10 cellular contexts compared by ENCODE assay signal in genomic region chr7:155665957-155666287, GRCh38. TPM values are rescaled to one million over a fixed set of nuclear protein-coding genes. Genes with fewer than 3 reads are reported as not detected.
DNase-seq lines count a peak whose midpoint lies in the region; ATAC-seq and TF ChIP-seq lines count a peak whose summit lies in the region.
"Had no signal": no experiment of that assay in that cellular context is flagged by ENCODE, and none has a peak within 500 bp of the region (broad histone marks: within the 10 kb centered on the region; RNA-seq: fewer than 3 reads in every experiment).

No MANE protein-coding gene starts in this region.

- 63% methylated on average over 3 of the region's 3 CpGs for WGBS in suprapubic skin

- H3K4me1 Mint-ChIP-seq in CD4-positive, CD25-positive, alpha-beta regulatory T cell = peaks cover 60 to 89% (median 64%) of the 10 kb centered on the region in 4 donors

- ATAC-seq in CD4-positive, CD25-positive, alpha-beta regulatory T cell (ENCODE audit: low read depth in 2 of 2) = no peak

- no peak overlapping the region for H3K4me3 ChIP-seq in CD4-positive, CD25-positive, alpha-beta regulatory T cell (ENCODE audit: low read depth, low read length)
- H3K4me3 ChIP-seq in astrocyte of the spinal cord (ENCODE audit: low read depth, low read length) = no peak overlapping the region
- no peak overlapping the region for H3K4me3 ChIP-seq in suprapubic skin
- H3K4me3 ChIP-seq in colonic mucosa = no peak overlapping the region
- H3K4me3 ChIP-seq: adrenal gland had no signal

- in situ Hi-C loops in astrocyte of the spinal cord (cut with HindIII; ENCODE audit: low sequenced_read_pairs) = no loop called here

- no peak overlapping the region for H3K27ac ChIP-seq in CD4-positive, CD25-positive, alpha-beta regulatory T cell (ENCODE audit: insufficient read depth, low read length, poor library complexity, severe bottlenecking)
- H3K27ac ChIP-seq in suprapubic skin (no peak overlapping the region), colonic mucosa (no peak overlapping the region)

- no peak for DNase-seq in CD4-positive, CD25-positive, alpha-beta regulatory T cell
- peak; percentile 87 for DNase-seq in M059J (ENCODE audit: low read depth)
- peak; percentile 87 for DNase-seq in astrocyte of the spinal cord (ENCODE audit: low read depth, low spot score)
- DNase-seq in myocyte (ENCODE audit: low read depth) = peak; percentile 37
- no peak for DNase-seq in NCI-H187 (lab: John Stamatoyannopoulos, UW)
- DNase-seq in suprapubic skin (ENCODE audit: low spot score in 2 of 2) = no peak
- no peak for DNase-seq in activated naive CD4-positive, alpha-beta T cell treated with anti-CD3 and anti-CD28 coated beads, Interleukin-2, amount 50 U/mL, for 16 hours
- DNase-seq in colonic mucosa = no peak
- DNase-seq: adrenal gland, immature natural killer cell had no signal

- H3K27me3 Mint-ChIP-seq in CD4-positive, CD25-positive, alpha-beta regulatory T cell = no peaks in the 10 kb centered on the region

- H3K36me3 ChIP-seq in CD4-positive, CD25-positive, alpha-beta regulatory T cell (ENCODE audit: control insufficient read depth, insufficient read depth, low read length) = peaks cover 22% of the 10 kb centered on the region
- H3K36me3 ChIP-seq in suprapubic skin = no peaks in the 10 kb centered on the region
- no peaks in the 10 kb centered on the region for H3K36me3 ChIP-seq in colonic mucosa
- H3K36me3 ChIP-seq: adrenal gland had no signal

- H3K9me3 Mint-ChIP-seq in CD4-positive, CD25-positive, alpha-beta regulatory T cell = no peaks in the 10 kb centered on the region
- H3K9me3 Mint-ChIP-seq: immature natural killer cell had no signal

- TF ChIP-seq POLR2A in suprapubic skin (IDR thresholded peaks at IDR 0.05) = no peak

- no peak overlapping the region for H3K9ac ChIP-seq in colonic mucosa (ENCODE audit: low read depth in 2 of 2, low read length in 2 of 2)

- no peak overlapping the region for H3K4me3 Mint-ChIP-seq in CD4-positive, CD25-positive, alpha-beta regulatory T cell

- TF ChIP-seq CTCF in astrocyte of the spinal cord (IDR thresholded peaks at IDR 0.05; ENCODE audit: low read depth, low read length) (no peak), suprapubic skin (IDR thresholded peaks at IDR 0.05) (no peak), colonic mucosa (IDR thresholded peaks at IDR 0.05) (no peak)

- peaks cover 31% of the 10 kb centered on the region for H3K4me1 ChIP-seq in CD4-positive, CD25-positive, alpha-beta regulatory T cell (ENCODE audit: control insufficient read depth, insufficient read depth, low read length, poor library complexity, severe bottlenecking)
- peaks cover 35% of the 10 kb centered on the region for H3K4me1 ChIP-seq in suprapubic skin
- H3K4me1 ChIP-seq in colonic mucosa = no peaks in the 10 kb centered on the region

- TF ChIP-seq EP300 in suprapubic skin (IDR thresholded peaks at IDR 0.05) = no peak

- no peaks in the 10 kb centered on the region for H3K9me3 ChIP-seq in CD4-positive, CD25-positive, alpha-beta regulatory T cell (ENCODE audit: control insufficient read depth in 2 of 2, low read length in 2 of 2)
- H3K9me3 ChIP-seq in suprapubic skin = no peaks in the 10 kb centered on the region
- no peaks in the 10 kb centered on the region for H3K9me3 ChIP-seq in colonic mucosa
- H3K9me3 ChIP-seq: adrenal gland had no signal

- H3K27me3 ChIP-seq in CD4-positive, CD25-positive, alpha-beta regulatory T cell (ENCODE audit: control insufficient read depth, insufficient read depth, low read length) = no peaks in the 10 kb centered on the region
- H3K27me3 ChIP-seq in suprapubic skin = no peaks in the 10 kb centered on the region
- no peaks in the 10 kb centered on the region for H3K27me3 ChIP-seq in colonic mucosa
- H3K27me3 ChIP-seq: adrenal gland had no signal

- intact Hi-C loops in colonic mucosa (cut with DNase I) = no loop called here

- peaks cover 25% of the 10 kb centered on the region for H3K36me3 Mint-ChIP-seq in CD4-positive, CD25-positive, alpha-beta regulatory T cell

- peak overlapping the region in 2 of 3 donors; percentile 33 to 61 for H3K27ac Mint-ChIP-seq in CD4-positive, CD25-positive, alpha-beta regulatory T cell

RNA-seq across cellular contexts. Expression of gene RBM33, which starts 21.5 kb away (rescaled TPM):
- total RNA-seq in CD4-positive, CD25-positive, alpha-beta regulatory T cell = 196 TPM
- 10 to 100 TPM; 33.5 to 44.1 (median 35.5) TPM for polyA plus RNA-seq in CD4-positive, CD25-positive, alpha-beta regulatory T cell
- 8.3 and 15.5 TPM in 2 replicates for total RNA-seq in M059J (2014; rRNA removed; shearing (Covaris generic))
- total RNA-seq in myocyte (29.4 and 34.8 TPM in 2 replicates), suprapubic skin (100 to 1,000 TPM in 1 of 4 donors, 10 to 100 TPM in 3; 37.4 to 121 (median 58.2) TPM), colonic mucosa (10 to 100 TPM; 56.9 to 60.2 TPM)
- 21.0 TPM for polyA plus RNA-seq in myocyte (2012)

Comparison
In these comparisons a context has a peak if more than half of its experiments do, and no peak if none do; other contexts are left out.
1. DNase-seq: peak in M059J (single experiment), astrocyte of the spinal cord (single experiment) and myocyte (single experiment); none in CD4-positive, CD25-positive, alpha-beta regulatory T cell (0 of 3), NCI-H187 (0 of 2), suprapubic skin (0 of 2), activated naive CD4-positive, alpha-beta T cell treated with anti-CD3 and anti-CD28 coated beads, Interleukin-2, amount 50 U/mL, for 16 hours (single experiment) and colonic mucosa (single experiment).